Comparison of ENCODE assay signal across 17 cellular contexts in genomic region chr21:34803792-34804440, GRCh38.
A peak's percentile ranks its signal among the peaks of the same experiment; 100 is the strongest.
DNase-seq lines count a peak whose midpoint lies in the region; ATAC-seq and TF ChIP-seq lines count a peak whose summit lies in the region.
"Had no signal": no experiment of that assay in that cellular context is flagged by ENCODE, and none has a peak within 500 bp of the region (broad histone marks: within the 10 kb centered on the region; RNA-seq: fewer than 3 reads in every experiment).

No MANE protein-coding gene starts in this region.

- 98% methylated on average over 3 of the region's 3 CpGs for WGBS in SK-N-SH (ENCODE audit: low lambda C conversion rate)

- CTCF ChIA-PET in SK-N-SH (lab: Yijun Ruan, JAX): interaction anchor here (0.8 to 1.2 kb wide), 4 partner anchors 15 to 86 kb away, joined by 3 to 4 read pairs (median 4); no protein-coding TSS in a partner anchor

- peaks cover 55% of the 10 kb centered on the region for H3K4me1 ChIP-seq in ACC112 (ENCODE audit: control insufficient read depth, insufficient read depth, low read length, unreplicated experiment)
- peaks cover 7 to 14% of the 10 kb centered on the region in 2 experiments; a peak in 2 of 4 replicates for H3K4me1 ChIP-seq in SK-N-SH (ENCODE audit: control insufficient read depth in 1 of 2, insufficient read depth in 2 of 2, low read depth in 1 of 2, low read length in 1 of 2)

- H3K4me1 Mint-ChIP-seq in HFFc6 (ENCODE audit: low read depth): peaks cover 99% of the 10 kb centered on the region
- peaks cover 61% of the 10 kb centered on the region for H3K4me1 Mint-ChIP-seq in activated naive CD8-positive, alpha-beta T cell (ENCODE audit: low read depth)
- peaks cover 3 to 64% (median 46%) of the 10 kb centered on the region in 4 donors for H3K4me1 Mint-ChIP-seq in naive thymus-derived CD8-positive, alpha-beta T cell

- no peak overlapping the region for H3K4me2 ChIP-seq in SK-N-SH

- TF ChIP-seq EP300 in SK-N-SH (IDR thresholded peaks at IDR 0.05; ENCODE audit: borderline replicate concordance in 1 of 2, low read depth in 1 of 2, low read length in 1 of 2): no peak

- H4K20me1 ChIP-seq in SK-N-SH (ENCODE audit: insufficient read depth): no peaks in the 10 kb centered on the region; the same call in 1 of the 2 replicates

- H3K27ac Mint-ChIP-seq in HFFc6: peak overlapping the region; percentile 80
- H3K27ac Mint-ChIP-seq in activated naive CD8-positive, alpha-beta T cell: peak overlapping the region; percentile 80
- H3K27ac Mint-ChIP-seq in naive thymus-derived CD8-positive, alpha-beta T cell: peak overlapping the region in 7 of 10 donors; percentile 1 to 95 (median 72)
- H3K27ac Mint-ChIP-seq: activated CD4-positive, alpha-beta T cell treated with anti-CD3 and anti-CD28 coated beads, Interleukin-2, amount 10 ng/mL, durations not matched to agents 24 days and 14 days had no signal

- in situ Hi-C loops in G401 (cut with HindIII; ENCODE audit: low sequenced_read_pairs): no loop called here

- no peak overlapping the region for H3K9ac ChIP-seq in SK-N-SH

- H3K36me3 ChIP-seq in ACC112 (ENCODE audit: insufficient read depth, low read length) (peaks cover 41% of the 10 kb centered on the region), SK-N-SH (replicated peaks in 1 of 2; ENCODE audit: control insufficient read depth in 1 of 2, insufficient read depth in 2 of 2, low read length in 1 of 2) (peaks cover 13 to 72% of the 10 kb centered on the region in 2 experiments)
- H3K36me3 ChIP-seq: cardiac muscle cell had no signal

- peak overlapping the region; percentile 16; the same call in 1 of the 2 replicates for H3K27ac ChIP-seq in ACC112 (ENCODE audit: low read depth, low read length)
- H3K27ac ChIP-seq in SK-N-SH (ENCODE audit: low read depth in 2 of 2, low read length in 1 of 2): no peak overlapping the region
- H3K27ac ChIP-seq: cardiac muscle cell, SJCRH30 had no signal

- H3K27me3 ChIP-seq in ACC112 (ENCODE audit: insufficient read depth, low read length): no peaks in the 10 kb centered on the region
- H3K27me3 ChIP-seq in SK-N-SH (ENCODE audit: insufficient read depth): no peaks in the 10 kb centered on the region
- H3K27me3 ChIP-seq: left lung, SJCRH30 had no signal

- POLR2A ChIA-PET in naive thymus-derived CD8-positive, alpha-beta T cell (lab: Charles Lee): no interaction called here
- POLR2A ChIA-PET in SK-N-SH (lab: Yijun Ruan, JAX): no interaction called here

- H3K4me3 Mint-ChIP-seq in HFFc6: no peak overlapping the region
- no peak overlapping the region for H3K4me3 Mint-ChIP-seq in activated naive CD8-positive, alpha-beta T cell
- H3K4me3 Mint-ChIP-seq in naive thymus-derived CD8-positive, alpha-beta T cell: no peak overlapping the region
- H3K4me3 Mint-ChIP-seq: activated CD4-positive, alpha-beta T cell treated with anti-CD3 and anti-CD28 coated beads, Interleukin-2, amount 10 ng/mL, durations not matched to agents 24 days and 14 days; stimulated activated naive CD8-positive, alpha-beta T cell treated with anti-CD3 and anti-CD28 coated beads, Interleukin-15, amount 100 ng/mL, for 72 hours had no signal

- DNase-seq in HFFc6: no peak
- DNase-seq in naive thymus-derived CD8-positive, alpha-beta T cell: no peak
- DNase-seq in SK-N-SH: no peak
- no peak for DNase-seq in activated CD8-positive, alpha-beta memory T cell treated with anti-CD3 and anti-CD28 coated beads for 24 hours
- no peak for DNase-seq in G401 (ENCODE audit: low spot score)
- DNase-seq in DMS 273 (lab: John Stamatoyannopoulos, UW; ENCODE audit: unreplicated experiment): no peak
- DNase-seq: activated CD4-positive, alpha-beta T cell treated with anti-CD3 and anti-CD28 coated beads, Interleukin-2, amount 10 ng/mL, durations not matched to agents 24 days and 14 days; GF-D8; left lung; NCI-H1694 treated with DMSO at 0.1 percent for 48 hours; NCI-H446 treated with DMSO at 0.1 percent for 48 hours; SJCRH30; stimulated activated naive CD8-positive, alpha-beta T cell treated with anti-CD3 and anti-CD28 coated beads, Interleukin-15, amount 100 ng/mL, for 72 hours had no signal

- peaks cover 78% of the 10 kb centered on the region for H3K36me3 Mint-ChIP-seq in HFFc6 (ENCODE audit: low read depth)
- H3K36me3 Mint-ChIP-seq in activated naive CD8-positive, alpha-beta T cell: peaks cover 19% of the 10 kb centered on the region
- peaks cover 14 to 63% (median 35%) of the 10 kb centered on the region in 3 donors for H3K36me3 Mint-ChIP-seq in naive thymus-derived CD8-positive, alpha-beta T cell

- H3F3A ChIP-seq in SK-N-SH (replicated peaks; ENCODE audit: insufficient read depth): peaks cover 33% of the 10 kb centered on the region

- peaks cover 17% of the 10 kb centered on the region for H3K27me3 Mint-ChIP-seq in HFFc6 (ENCODE audit: insufficient read depth)
- H3K27me3 Mint-ChIP-seq in activated naive CD8-positive, alpha-beta T cell: no peaks in the 10 kb centered on the region
- no peaks in the 10 kb centered on the region for H3K27me3 Mint-ChIP-seq in naive thymus-derived CD8-positive, alpha-beta T cell
- H3K27me3 Mint-ChIP-seq: activated CD4-positive, alpha-beta T cell treated with anti-CD3 and anti-CD28 coated beads, Interleukin-2, amount 10 ng/mL, durations not matched to agents 24 days and 14 days; stimulated activated naive CD8-positive, alpha-beta T cell treated with anti-CD3 and anti-CD28 coated beads, Interleukin-15, amount 100 ng/mL, for 72 hours had no signal

- H3K9me2 ChIP-seq in SK-N-SH: no peaks in the 10 kb centered on the region

- no peak for TF ChIP-seq RAD21 in SK-N-SH (IDR thresholded peaks at IDR 0.05; ENCODE audit: low read length)

- H3K9me3 ChIP-seq in SK-N-SH: peaks cover 18% of the 10 kb centered on the region; the same call in 1 of the 2 replicates
- H3K9me3 ChIP-seq: left lung, SJCRH30 had no signal

- H3K9me3 Mint-ChIP-seq in HFFc6: peaks cover 30% of the 10 kb centered on the region
- H3K9me3 Mint-ChIP-seq in activated naive CD8-positive, alpha-beta T cell (ENCODE audit: low read depth): no peaks in the 10 kb centered on the region
- H3K9me3 Mint-ChIP-seq in naive thymus-derived CD8-positive, alpha-beta T cell: peaks cover 0 to 7% (median 0%) of the 10 kb centered on the region in 9 donors
- H3K9me3 Mint-ChIP-seq: activated CD4-positive, alpha-beta T cell treated with anti-CD3 and anti-CD28 coated beads, Interleukin-2, amount 10 ng/mL, durations not matched to agents 24 days and 14 days had no signal

- TF ChIP-seq CTCF in HFFc6 (IDR thresholded peaks at IDR 0.05) (no peak), SK-N-SH (IDR thresholded peaks at IDR 0.05) (no peak)

- H3K79me2 ChIP-seq in ACC112 (ENCODE audit: control insufficient read depth, insufficient read depth, low read length, unreplicated experiment): peaks cover 33% of the 10 kb centered on the region
- peaks cover 76% of the 10 kb centered on the region for H3K79me2 ChIP-seq in SK-N-SH (ENCODE audit: insufficient read depth)

- H2AFZ ChIP-seq in ACC112 (ENCODE audit: low read length, unreplicated experiment) (no peak overlapping the region), SK-N-SH (ENCODE audit: low read depth) (no peak overlapping the region)

- H3K4me3 ChIP-seq in ACC112 (ENCODE audit: low read depth, low read length): no peak overlapping the region
- H3K4me3 ChIP-seq in SK-N-SH (ENCODE audit: low read depth in 2 of 2, low read length in 1 of 2): no peak overlapping the region
- H3K4me3 ChIP-seq: cardiac muscle cell, left lung, SJCRH30 had no signal

- ATAC-seq in naive thymus-derived CD8-positive, alpha-beta T cell: no peak
- ATAC-seq: HCT116; left lung; stimulated activated naive CD8-positive, alpha-beta T cell treated with anti-CD3 and anti-CD28 coated beads, Interleukin-15, amount 100 ng/mL, for 72 hours had no signal

TF ChIP-seq in SK-N-SH, 30 proteins besides CTCF, POLR2A, EP300 and RAD21 (continues in another document):
- no peak for TF ChIP-seq NRF1 (IDR thresholded peaks at IDR 0.05; ENCODE audit: low read depth, low read length)
- TF ChIP-seq IRF3 (IDR thresholded peaks at IDR 0.05; ENCODE audit: low read depth, low read length): no peak
- TF ChIP-seq, protein P1, sequence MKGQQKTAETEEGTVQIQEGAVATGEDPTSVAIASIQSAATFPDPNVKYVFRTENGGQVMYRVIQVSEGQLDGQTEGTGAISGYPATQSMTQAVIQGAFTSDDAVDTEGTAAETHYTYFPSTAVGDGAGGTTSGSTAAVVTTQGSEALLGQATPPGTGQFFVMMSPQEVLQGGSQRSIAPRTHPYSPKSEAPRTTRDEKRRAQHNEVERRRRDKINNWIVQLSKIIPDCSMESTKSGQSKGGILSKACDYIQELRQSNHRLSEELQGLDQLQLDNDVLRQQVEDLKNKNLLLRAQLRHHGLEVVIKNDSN (IDR thresholded peaks at IDR 0.05; ENCODE audit: borderline replicate concordance, low read depth): no peak
- TF ChIP-seq TEAD4 (IDR thresholded peaks at IDR 0.05; ENCODE audit: borderline replicate concordance, insufficient read depth): no peak
- no peak for TF ChIP-seq FOXJ3 (CRISPR knock-in tag; IDR thresholded peaks at IDR 0.05)
- no peak for TF ChIP-seq YY1 (IDR thresholded peaks at IDR 0.05; ENCODE audit: low read depth)
- TF ChIP-seq FOXM1 (IDR thresholded peaks at IDR 0.05; ENCODE audit: low read depth): no peak
- no peak for TF ChIP-seq MEF2A (IDR thresholded peaks at IDR 0.05; ENCODE audit: borderline replicate concordance, low read depth)
